In the genomic region with DNA sequence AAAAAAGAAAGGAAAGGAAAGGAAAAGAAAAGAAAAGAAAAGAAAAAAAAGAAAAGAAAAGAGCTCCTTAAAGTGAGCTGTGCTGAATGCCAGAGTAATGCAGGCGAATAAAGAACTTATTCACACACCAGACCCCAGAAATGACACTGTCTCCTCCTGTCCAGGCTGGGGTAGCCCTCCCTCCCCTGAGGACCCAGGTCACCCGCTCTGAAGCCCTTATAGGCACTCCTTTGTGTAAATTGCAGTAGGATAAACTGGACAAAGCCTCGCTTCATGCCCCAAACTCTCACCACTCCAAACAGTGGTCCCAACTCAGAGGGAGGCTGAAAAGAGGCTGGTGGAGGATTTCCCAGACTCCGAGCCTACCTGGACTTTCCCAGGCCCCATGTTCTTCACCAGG, we compare ENCODE assay signal across 20 cellular contexts. TPM values are rescaled to one million over a fixed set of nuclear protein-coding genes. Genes with fewer than 3 reads are reported as not detected.
DNase-seq lines count a peak whose midpoint lies in the region; ATAC-seq and TF ChIP-seq lines count a peak whose summit lies in the region.
"Had no signal": no experiment of that assay in that cellular context is flagged by ENCODE, and none has a peak within 500 bp of the region (broad histone marks: within the 10 kb centered on the region; RNA-seq: fewer than 3 reads in every experiment).

No MANE protein-coding gene starts in this region.

- no peaks in the 10 kb centered on the region for H3K27me3 Mint-ChIP-seq in osteocyte (ENCODE audit: unreplicated experiment)

- H3K4me3 ChIP-seq in ACC112 (ENCODE audit: low read depth, low read length) (no peak overlapping the region), SJCRH30 (peak overlapping the region; percentile 27)

- H3K4me1 Mint-ChIP-seq in osteocyte (ENCODE audit: unreplicated experiment) = peaks cover 16% of the 10 kb centered on the region
- H3K4me1 Mint-ChIP-seq: CD4-positive, CD25-positive, alpha-beta regulatory T cell; IgD-negative memory B cell had no signal

- no peaks in the 10 kb centered on the region for H3K36me3 ChIP-seq in ACC112 (ENCODE audit: insufficient read depth, low read length)
- no peaks in the 10 kb centered on the region for H3K36me3 ChIP-seq in SJCRH30
- H3K36me3 ChIP-seq: BE2C had no signal

- H3K4me1 ChIP-seq in ACC112 (ENCODE audit: control insufficient read depth, insufficient read depth, low read length, unreplicated experiment) = peaks cover 15% of the 10 kb centered on the region
- peaks cover 46% of the 10 kb centered on the region for H3K4me1 ChIP-seq in SJCRH30
- H3K4me1 ChIP-seq: BE2C, Caco-2 had no signal

- DNase-seq in SJCRH30 = peak; percentile 41 to 70
- DNase-seq in epidermal melanocyte (ENCODE audit: insufficient read length, low spot score) = peak; percentile 52
- peak; percentile 25 for DNase-seq in osteocyte (ENCODE audit: extremely low spot score, unreplicated experiment)
- DNase-seq in NCI-H187 treated with DMSO at 0.1 percent for 48 hours (lab: John Stamatoyannopoulos, UW) = no peak
- DNase-seq in effector CD8-positive, alpha-beta T cell (lab: John Stamatoyannopoulos, UW) = no peak
- DNase-seq in Right ventricle myocardium inferior (ENCODE audit: missing footprints) = no peak
- no peak for DNase-seq in hippocampal formation (lab: John Stamatoyannopoulos, UW)
- DNase-seq: BE2C; Caco-2; CD4-positive, CD25-positive, alpha-beta regulatory T cell; H7; Karpas-422; NCI-H1417 treated with DMSO at 0.1 percent for 48 hours; NCI-H1930; NCI-H526; SK-N-SH had no signal

- H3K27ac Mint-ChIP-seq in osteocyte (ENCODE audit: unreplicated experiment) = peak overlapping the region; percentile 6
- H3K27ac Mint-ChIP-seq: CD4-positive, CD25-positive, alpha-beta regulatory T cell; IgD-negative memory B cell had no signal

- no peak for TF ChIP-seq CTCF in osteocyte (IDR thresholded peaks at IDR 0.05)

- peak overlapping the region; percentile 41 for H2AFZ ChIP-seq in ACC112 (ENCODE audit: low read length, unreplicated experiment)

- no peaks in the 10 kb centered on the region; the same call in 1 of the 2 replicates for H3K9me3 ChIP-seq in SJCRH30 (replicated peaks)
- H3K9me3 ChIP-seq: BE2C, Caco-2, SK-N-SH had no signal

- H3K9me3 Mint-ChIP-seq in osteocyte (ENCODE audit: unreplicated experiment) = no peaks in the 10 kb centered on the region
- H3K9me3 Mint-ChIP-seq: CD4-positive, CD25-positive, alpha-beta regulatory T cell had no signal

- H3K27ac ChIP-seq in ACC112 (ENCODE audit: low read depth, low read length) = peak overlapping the region; percentile 42; the same call in 1 of the 2 replicates
- peak overlapping the region; percentile 90 for H3K27ac ChIP-seq in SJCRH30
- H3K27ac ChIP-seq: 22Rv1 had no signal

- H3K36me3 Mint-ChIP-seq in osteocyte (ENCODE audit: unreplicated experiment) = no peaks in the 10 kb centered on the region
- H3K36me3 Mint-ChIP-seq: CD4-positive, CD25-positive, alpha-beta regulatory T cell had no signal

- H3K27me3 ChIP-seq in ACC112 (ENCODE audit: insufficient read depth, low read length) (no peaks in the 10 kb centered on the region), SJCRH30 (no peaks in the 10 kb centered on the region)
- H3K27me3 ChIP-seq: BE2C had no signal

- no peak overlapping the region for H3K4me3 Mint-ChIP-seq in osteocyte (ENCODE audit: unreplicated experiment)
- H3K4me3 Mint-ChIP-seq: CD4-positive, CD25-positive, alpha-beta regulatory T cell; IgD-negative memory B cell had no signal

- no peak for ATAC-seq in Right ventricle myocardium inferior

- H3K79me2 ChIP-seq in ACC112 (ENCODE audit: control insufficient read depth, insufficient read depth, low read length, unreplicated experiment) = no peaks in the 10 kb centered on the region

- intact Hi-C loops in Right ventricle myocardium inferior (cut with DNase I) = no loop called here

RNA-seq across cellular contexts. Expression of a gene that starts 46.3 kb away (rescaled TPM):
- total RNA-seq in SJCRH30 (2014; rRNA removed; shearing (Covaris generic)) = 0.02 and 0.03 TPM in 2 replicates
- total RNA-seq in osteocyte (0.05 and 0.13 TPM in 2 replicates), Right ventricle myocardium inferior (1.3 TPM)
- total RNA-seq: MCF 10A had no signal

Comparison
In these comparisons a context has a peak if more than half of its experiments do, and no peak if none do; other contexts are left out.
1. DNase-seq: peak in SJCRH30 (2 of 2), epidermal melanocyte (single experiment) and osteocyte (single experiment); none in NCI-H187 treated with DMSO at 0.1 percent for 48 hours (single experiment), effector CD8-positive, alpha-beta T cell (single experiment), Right ventricle myocardium inferior (single experiment) and hippocampal formation (0 of 2).